Comparison of ENCODE assay signal across 8 cellular contexts in genomic region chr14:103520657-103521437, GRCh38. TPM values are rescaled to one million over a fixed set of nuclear protein-coding genes. Genes with fewer than 3 reads are reported as not detected.
A peak's percentile ranks its signal among the peaks of the same experiment; 100 is the strongest.
DNase-seq lines count a peak whose midpoint lies in the region; ATAC-seq, FAIRE-seq and TF ChIP-seq lines count a peak whose summit lies in the region.

No MANE protein-coding gene starts in this region.

- peaks cover 21% of the 10 kb centered on the region for H3K27me3 Mint-ChIP-seq in activated T-helper 2 cell treated with anti-CD3 and anti-CD28 coated beads, Interferon-gamma antibody, Interleukin-2, Interleukin-4, amounts not matched to agents 10 μg/mL and 5 μg/mL and 100 μg/mL, durations not matched to agents 14 hours and 24 hours and 36 hours (ENCODE audit: low read depth)
- H3K27me3 Mint-ChIP-seq in nephron progenitor cell (ENCODE audit: low read depth, poor library complexity) = peaks cover 26% of the 10 kb centered on the region

- no peaks in the 10 kb centered on the region for H3F3A ChIP-seq in PC-3 (ENCODE audit: low read length, unreplicated experiment)

- FAIRE-seq in HTR-8/SVneo (lab: Jason Lieb, UNC) = peak; percentile 76

- H3K4me3 ChIP-seq in PC-3 (ENCODE audit: low read length) (peak overlapping the region; percentile 89), fibroblast of the aortic adventitia (ENCODE audit: low read depth, low read length) (peak overlapping the region; percentile 57), suprapubic skin (peak overlapping the region; percentile 65)

- no peak for TF ChIP-seq POLR2A in suprapubic skin (IDR thresholded peaks at IDR 0.05)

- 0 out of 2 replicates have a peak, but pooled peaks cover 4% of the 10 kb centered on the region for H3K79me2 ChIP-seq in PC-3 (ENCODE audit: low read length)

- peaks cover 4% of the 10 kb centered on the region for H3K4me1 Mint-ChIP-seq in activated T-helper 2 cell treated with anti-CD3 and anti-CD28 coated beads, Interferon-gamma antibody, Interleukin-2, Interleukin-4, amounts not matched to agents 10 μg/mL and 5 μg/mL and 100 μg/mL, durations not matched to agents 14 hours and 24 hours and 36 hours (ENCODE audit: low read depth)
- H3K4me1 Mint-ChIP-seq in nephron progenitor cell = peaks cover 65% of the 10 kb centered on the region

- H3K4me2 ChIP-seq in PC-3 (ENCODE audit: low read length) = peak overlapping the region; percentile 99

- TF ChIP-seq CTCF in PC-3 (conservative IDR thresholded peaks at IDR 0.05; ENCODE audit: low read depth, low read length) = peak; percentile 60
- peak; percentile 42 for TF ChIP-seq CTCF in fibroblast of the aortic adventitia (IDR thresholded peaks at IDR 0.05; ENCODE audit: insufficient read depth, low read length)
- TF ChIP-seq CTCF in nephron progenitor cell (IDR thresholded peaks at IDR 0.05) = peak; percentile 56
- TF ChIP-seq CTCF in suprapubic skin (IDR thresholded peaks at IDR 0.05) = peak; percentile 11 to 63

- H3K27ac Mint-ChIP-seq in activated T-helper 2 cell treated with anti-CD3 and anti-CD28 coated beads, Interferon-gamma antibody, Interleukin-2, Interleukin-4, amounts not matched to agents 10 μg/mL and 5 μg/mL and 100 μg/mL, durations not matched to agents 14 hours and 24 hours and 36 hours = no peak overlapping the region
- H3K27ac Mint-ChIP-seq in nephron progenitor cell = no peak overlapping the region

- H3K4me3 Mint-ChIP-seq in activated T-helper 2 cell treated with anti-CD3 and anti-CD28 coated beads, Interferon-gamma antibody, Interleukin-2, Interleukin-4, amounts not matched to agents 10 μg/mL and 5 μg/mL and 100 μg/mL, durations not matched to agents 14 hours and 24 hours and 36 hours (ENCODE audit: low read depth) = peak overlapping the region; percentile 45
- peak overlapping the region; percentile 72 for H3K4me3 Mint-ChIP-seq in nephron progenitor cell

- H4K20me1 ChIP-seq in PC-3 (ENCODE audit: low read length) = peaks cover 7% of the 10 kb centered on the region; the same call in 1 of the 2 replicates

- POLR2A ChIA-PET in PC-3 (lab: Charles Lee; ENCODE audit: unreplicated experiment) = interaction anchor here (0.6 to 1.1 kb wide), 4 partner anchors 20 to 49 kb away, joined by 4 to 5 read pairs (median 4); no protein-coding TSS in a partner anchor

- H2AFZ ChIP-seq in PC-3 (ENCODE audit: low read length) = peak overlapping the region; percentile 63

- 0 out of 2 replicates have a peak overlapping the region, but pooled peaks have one; percentile 15 for H3K9ac ChIP-seq in PC-3 (ENCODE audit: low read length)

- ATAC-seq in PC-3 = peak; percentile 40

- H3K36me3 Mint-ChIP-seq in activated T-helper 2 cell treated with anti-CD3 and anti-CD28 coated beads, Interferon-gamma antibody, Interleukin-2, Interleukin-4, amounts not matched to agents 10 μg/mL and 5 μg/mL and 100 μg/mL, durations not matched to agents 14 hours and 24 hours and 36 hours (ENCODE audit: low read depth) = no peaks in the 10 kb centered on the region
- peaks cover 8% of the 10 kb centered on the region for H3K36me3 Mint-ChIP-seq in nephron progenitor cell (ENCODE audit: low read depth)

- no peak overlapping the region for H3K27ac ChIP-seq in PC-3 (ENCODE audit: low read length)
- peak overlapping the region; percentile 86 for H3K27ac ChIP-seq in suprapubic skin

- H3K36me3 ChIP-seq in PC-3 (ENCODE audit: low read depth, low read length) (no peaks in the 10 kb centered on the region), suprapubic skin (no peaks in the 10 kb centered on the region)

- H3K9me2 ChIP-seq in PC-3 (replicated peaks; ENCODE audit: low read length) = no peaks in the 10 kb centered on the region

- peaks cover 9% of the 10 kb centered on the region for H3K4me1 ChIP-seq in PC-3 (ENCODE audit: insufficient read depth, low read length)
- H3K4me1 ChIP-seq in suprapubic skin = peaks cover 74% of the 10 kb centered on the region

- no peaks in the 10 kb centered on the region for H3K9me3 ChIP-seq in PC-3 (ENCODE audit: low read length)
- H3K9me3 ChIP-seq in suprapubic skin = no peaks in the 10 kb centered on the region

- intact Hi-C loops in PC-3 (cut with micrococcal nuclease) = loop anchor here (1.0 kb wide), 1 partner anchor 25 kb away; no protein-coding TSS in a partner anchor
- intact Hi-C loops in activated T-helper 2 cell treated with anti-CD3 and anti-CD28 coated beads, Interferon-gamma antibody, Interleukin-2, Interleukin-4, amounts not matched to agents 10 μg/mL and 5 μg/mL and 100 μg/mL, durations not matched to agents 14 hours and 24 hours and 36 hours (cut with micrococcal nuclease) = no loop called here

- no peak for TF ChIP-seq EP300 in suprapubic skin (IDR thresholded peaks at IDR 0.05)

- DNase-seq in DMS53 treated with DMSO at 0.1 percent for 48 hours (lab: John Stamatoyannopoulos, UW; ENCODE audit: unreplicated experiment) (peak; percentile 66), HTR-8/SVneo (ENCODE audit: insufficient read length, low spot score) (no peak), PC-3 (peak; percentile 82), fibroblast of the aortic adventitia (ENCODE audit: low read depth) (peak; percentile 41), nephron progenitor cell (peak; percentile 87), suprapubic skin (ENCODE audit: low spot score in 2 of 2) (peak; percentile 84 to 90), COLO829 (ENCODE audit: low spot score) (no peak)
- DNase-seq in activated T-helper 2 cell treated with anti-CD3 and anti-CD28 coated beads, Interferon-gamma antibody, Interleukin-2, Interleukin-4, amounts not matched to agents 10 μg/mL and 5 μg/mL and 100 μg/mL, durations not matched to agents 14 hours and 24 hours and 36 hours (ENCODE audit: low spot score) = peak; percentile 57

- CTCF ChIA-PET in PC-3 (lab: Charles Lee) = interaction anchor here (0.6 to 1.5 kb wide), 3 partner anchors 20 to 37 kb away, joined by 4 to 8 read pairs (median 7); no protein-coding TSS in a partner anchor

- BruUV-seq in PC-3 (replicated peaks; lab: Mats Ljungman, UMichigan) = no TSS peak

- H3K27me3 ChIP-seq in PC-3 (ENCODE audit: low read length) = no peaks in the 10 kb centered on the region
- H3K27me3 ChIP-seq in suprapubic skin = peaks cover 6% of the 10 kb centered on the region

- no peaks in the 10 kb centered on the region for H3K9me3 Mint-ChIP-seq in activated T-helper 2 cell treated with anti-CD3 and anti-CD28 coated beads, Interferon-gamma antibody, Interleukin-2, Interleukin-4, amounts not matched to agents 10 μg/mL and 5 μg/mL and 100 μg/mL, durations not matched to agents 14 hours and 24 hours and 36 hours
- no peaks in the 10 kb centered on the region for H3K9me3 Mint-ChIP-seq in nephron progenitor cell

- 1% methylated on average over 12 of the region's 66 CpGs for WGBS in suprapubic skin

RNA-seq across cellular contexts. Expression of gene CKB, which starts 1.8 kb away (rescaled TPM):
- total RNA-seq in PC-3 (2014; rRNA removed) (299 and 324 TPM in 2 replicates), fibroblast of the aortic adventitia (ENCODE audit: low replicate concordance) (17.6 and 29.3 TPM in 2 replicates), suprapubic skin (100 to 1,000 TPM; 107 to 172 (median 128) TPM)
- 14.0 and 15.3 TPM in 2 replicates for total RNA-seq in activated T-helper 2 cell treated with anti-CD3 and anti-CD28 coated beads, Interferon-gamma antibody, Interleukin-2, Interleukin-4, amounts not matched to agents 10 μg/mL and 5 μg/mL and 100 μg/mL, durations not matched to agents 14 hours and 24 hours and 36 hours

RNA-seq across cellular contexts. Expression of gene TRMT61A, which starts 8.1 kb away (rescaled TPM):
- 51.2 and 72.9 TPM in 2 replicates for total RNA-seq in PC-3 (2014; rRNA removed)
- total RNA-seq in activated T-helper 2 cell treated with anti-CD3 and anti-CD28 coated beads, Interferon-gamma antibody, Interleukin-2, Interleukin-4, amounts not matched to agents 10 μg/mL and 5 μg/mL and 100 μg/mL, durations not matched to agents 14 hours and 24 hours and 36 hours = 13.7 and 15.0 TPM in 2 replicates
- 4.7 and 9.2 TPM in 2 replicates for total RNA-seq in fibroblast of the aortic adventitia (ENCODE audit: low replicate concordance)
- total RNA-seq in suprapubic skin = 10 to 100 TPM; 15.9 to 21.9 (median 18.5) TPM

RNA-seq across cellular contexts. Expression of gene BAG5, which starts 41.6 kb away (rescaled TPM):
- total RNA-seq in PC-3 (2014; rRNA removed) (28.1 and 33.0 TPM in 2 replicates), fibroblast of the aortic adventitia (ENCODE audit: low replicate concordance) (20.9 and 37.9 TPM in 2 replicates), suprapubic skin (10 to 100 TPM; 30.2 to 55.1 (median 39.9) TPM)
- 28.2 and 29.2 TPM in 2 replicates for total RNA-seq in activated T-helper 2 cell treated with anti-CD3 and anti-CD28 coated beads, Interferon-gamma antibody, Interleukin-2, Interleukin-4, amounts not matched to agents 10 μg/mL and 5 μg/mL and 100 μg/mL, durations not matched to agents 14 hours and 24 hours and 36 hours

RNA-seq across cellular contexts. Expression of gene COA8, which starts 41.9 kb away (rescaled TPM):
- 52.7 and 62.3 TPM in 2 replicates for total RNA-seq in PC-3 (2014; rRNA removed)
- total RNA-seq in activated T-helper 2 cell treated with anti-CD3 and anti-CD28 coated beads, Interferon-gamma antibody, Interleukin-2, Interleukin-4, amounts not matched to agents 10 μg/mL and 5 μg/mL and 100 μg/mL, durations not matched to agents 14 hours and 24 hours and 36 hours = 31.9 and 33.5 TPM in 2 replicates
- total RNA-seq in fibroblast of the aortic adventitia (ENCODE audit: low replicate concordance) = 5.6 and 23.6 TPM in 2 replicates
- total RNA-seq in suprapubic skin = 10 to 100 TPM; 17.1 to 30.3 (median 21.9) TPM

Comparison
In these comparisons a context has a peak if more than half of its experiments do, and no peak if none do; other contexts are left out.
1. DNase-seq: peak in DMS53 treated with DMSO at 0.1 percent for 48 hours (single experiment), PC-3 (single experiment), activated T-helper 2 cell treated with anti-CD3 and anti-CD28 coated beads, Interferon-gamma antibody, Interleukin-2, Interleukin-4, amounts not matched to agents 10 μg/mL and 5 μg/mL and 100 μg/mL, durations not matched to agents 14 hours and 24 hours and 36 hours (single experiment), fibroblast of the aortic adventitia (single experiment), nephron progenitor cell (single experiment) and suprapubic skin (2 of 2); none in HTR-8/SVneo (single experiment) and COLO829 (single experiment).
2. Peak in every context shown above with its lines, with median percentiles within 50 percentile points of each other: H3K4me3 ChIP-seq and CTCF ChIP-seq.